ENCODE assay signal across 8 cellular contexts in the genomic region with DNA sequence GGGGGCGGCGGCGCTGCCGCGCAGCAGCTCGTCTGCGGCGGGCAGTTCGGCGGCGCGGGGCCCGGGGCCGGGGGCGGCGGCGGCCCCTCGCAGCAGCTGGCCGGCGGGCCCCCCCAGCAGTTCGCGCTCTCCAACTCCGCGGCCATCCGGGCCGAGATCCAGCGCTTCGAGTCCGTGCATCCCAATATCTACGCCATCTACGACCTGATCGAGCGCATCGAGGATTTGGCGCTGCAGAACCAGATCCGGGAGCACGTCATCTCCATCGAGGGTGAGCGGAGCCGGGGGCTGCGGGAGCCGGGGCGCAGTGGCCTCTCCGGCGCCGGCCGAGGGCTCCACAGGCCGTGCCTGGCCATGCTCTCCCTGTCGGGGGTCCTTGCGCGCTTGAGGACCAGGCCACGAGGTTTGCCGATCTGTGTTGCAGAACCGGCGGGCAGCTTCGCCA. TPM values are rescaled to one million over a fixed set of nuclear protein-coding genes. Genes with fewer than 3 reads are reported as not detected.
DNase-seq lines count a peak whose midpoint lies in the region; ATAC-seq and TF ChIP-seq lines count a peak whose summit lies in the region.

No MANE protein-coding gene starts in this region.

- CTCF ChIA-PET in Calu3 (lab: Charles Lee): no interaction called here

- H3K9me3 ChIP-seq in iPS-18c (ENCODE audit: control insufficient read depth, insufficient read depth, low read length): no peaks in the 10 kb centered on the region

- no TSS peak for BruUV-seq in Calu3 (replicated peaks; lab: Mats Ljungman, UMichigan)

- peak overlapping the region; percentile 60 for H3K4me3 ChIP-seq in Jurkat, Clone E6-1 (ENCODE audit: low read length)
- peak overlapping the region; percentile 74 for H3K4me3 ChIP-seq in iPS-18c (ENCODE audit: insufficient read depth, low read depth, low read length)

- TF ChIP-seq CTCF in Calu3 (IDR thresholded peaks at IDR 0.05; ENCODE audit: unreplicated experiment): no peak

- H3K27ac Mint-ChIP-seq in Calu3 (ENCODE audit: unreplicated experiment): no peak overlapping the region
- no peak overlapping the region for H3K27ac Mint-ChIP-seq in activated naive CD8-positive, alpha-beta T cell

- no peaks in the 10 kb centered on the region for H3K27me3 Mint-ChIP-seq in Calu3 (ENCODE audit: unreplicated experiment)
- peaks cover 8% of the 10 kb centered on the region for H3K27me3 Mint-ChIP-seq in activated naive CD8-positive, alpha-beta T cell

- peak overlapping the region; percentile 87 for H3K4me3 Mint-ChIP-seq in Calu3 (ENCODE audit: low read depth, unreplicated experiment)
- peak overlapping the region; percentile 86 for H3K4me3 Mint-ChIP-seq in activated naive CD8-positive, alpha-beta T cell

- intact Hi-C loops in Calu3 (cut with micrococcal nuclease; ENCODE audit: unreplicated experiment): no loop called here

- DNase-seq in Calu3: no peak
- DNase-seq in Jurkat, Clone E6-1 (ENCODE audit: low read depth, low spot score): no peak
- peak; percentile 42 to 44 for DNase-seq in stimulated activated CD4-positive, alpha-beta T cell treated with anti-CD3 and anti-CD28 coated beads, Interleukin-2, amount 100 ng/mL, for 24 hours
- DNase-seq in cortex of kidney (lab: John Stamatoyannopoulos, UW): no peak
- no peak for DNase-seq in SHP77 (lab: John Stamatoyannopoulos, UW)

- H3K4me1 Mint-ChIP-seq in Calu3 (ENCODE audit: low read depth, unreplicated experiment): peaks cover 47% of the 10 kb centered on the region
- H3K4me1 Mint-ChIP-seq in activated naive CD8-positive, alpha-beta T cell (ENCODE audit: low read depth): peaks cover 32% of the 10 kb centered on the region

- ATAC-seq in GM21619 (IDR thresholded peaks at IDR 0.05; ENCODE audit: unreplicated experiment): no peak

- no peaks in the 10 kb centered on the region for H3K9me3 Mint-ChIP-seq in Calu3 (ENCODE audit: low read depth, unreplicated experiment)
- H3K9me3 Mint-ChIP-seq in activated naive CD8-positive, alpha-beta T cell (ENCODE audit: low read depth): no peaks in the 10 kb centered on the region

- H3K36me3 Mint-ChIP-seq in Calu3 (ENCODE audit: insufficient read depth, unreplicated experiment): peaks cover 63% of the 10 kb centered on the region
- H3K36me3 Mint-ChIP-seq in activated naive CD8-positive, alpha-beta T cell: no peaks in the 10 kb centered on the region

RNA-seq across cellular contexts. Expression of a gene that starts 0.5 kb away (rescaled TPM):
- 67.4 and 73.4 TPM in 2 replicates for total RNA-seq in Calu3 (2022)
- polyA plus RNA-seq in Jurkat, Clone E6-1 (2012; ENCODE audit: insufficient read depth, insufficient read length): 38.2 TPM

RNA-seq across cellular contexts. Expression of a gene that starts 3.5 kb away (rescaled TPM):
- total RNA-seq in Calu3 (2022): 49.9 and 51.2 TPM in 2 replicates
- 24.7 TPM for polyA plus RNA-seq in Jurkat, Clone E6-1 (2012; ENCODE audit: insufficient read depth, insufficient read length)

RNA-seq across cellular contexts. Expression of a gene that starts 6.2 kb away (rescaled TPM):
- total RNA-seq in Calu3 (2022): 113 and 121 TPM in 2 replicates
- polyA plus RNA-seq in Jurkat, Clone E6-1 (2012; ENCODE audit: insufficient read depth, insufficient read length): 34.5 TPM

RNA-seq across cellular contexts. Expression of a gene that starts 27.4 kb away (rescaled TPM):
- total RNA-seq in Calu3 (2022): 194 and 209 TPM in 2 replicates
- polyA plus RNA-seq in Jurkat, Clone E6-1 (2012; ENCODE audit: insufficient read depth, insufficient read length): 71.3 TPM

RNA-seq across cellular contexts. Expression of a gene that starts 29.1 kb away (rescaled TPM):
- total RNA-seq in Calu3 (2022): 23.5 and 24.6 TPM in 2 replicates
- polyA plus RNA-seq in Jurkat, Clone E6-1 (2012; ENCODE audit: insufficient read depth, insufficient read length): 78.3 TPM

Comparison
In these comparisons a context has a peak if more than half of its experiments do, and no peak if none do; other contexts are left out.
1. DNase-seq: peak in stimulated activated CD4-positive, alpha-beta T cell treated with anti-CD3 and anti-CD28 coated beads, Interleukin-2, amount 100 ng/mL, for 24 hours (2 of 2); none in Calu3 (single experiment), Jurkat, Clone E6-1 (single experiment), cortex of kidney (single experiment) and SHP77 (0 of 2).